8 cellular contexts compared by ENCODE assay signal in genomic region chr22:32880906-32881596, GRCh38.
A peak's percentile ranks its signal among the peaks of the same experiment; 100 is the strongest.
DNase-seq lines count a peak whose midpoint lies in the region; ATAC-seq and TF ChIP-seq lines count a peak whose summit lies in the region.

No MANE protein-coding gene starts in this region.

- POLR2A ChIA-PET in HEK293 (lab: Yijun Ruan, JAX): no interaction called here

- no peak overlapping the region for H3K9ac ChIP-seq in SK-N-MC (ENCODE audit: insufficient read length)

- H3K36me3 ChIP-seq in HEK293 (ENCODE audit: control insufficient read depth in 2 of 2, insufficient read depth in 1 of 2, low read length in 2 of 2) (no peaks in the 10 kb centered on the region), SK-N-MC (ENCODE audit: insufficient read depth, low read length) (no peaks in the 10 kb centered on the region)

- H3K4me3 ChIP-seq in HEK293 (ENCODE audit: low read depth, low read length) (no peak overlapping the region), SK-N-MC (peak overlapping the region; percentile 34), skeletal muscle cell (ENCODE audit: low read depth, low read length) (no peak overlapping the region)

- no peaks in the 10 kb centered on the region for H3K4me1 ChIP-seq in HEK293 (ENCODE audit: control insufficient read depth, insufficient read depth, low read length)

- CTCF ChIA-PET in HEK293 (lab: Yijun Ruan, JAX): interaction anchor here (0.6 to 1.9 kb wide), 5 partner anchors 22 to 354 kb away, joined by 3 to 9 read pairs (median 3); no protein-coding TSS in a partner anchor

- H3K27ac ChIP-seq in HEK293 (ENCODE audit: extremely low read depth, low read depth, low read length): no peak overlapping the region
- no peak overlapping the region for H3K27ac ChIP-seq in SK-N-MC

- no peak for DNase-seq in SK-N-MC (ENCODE audit: low read depth, low spot score)
- peak; percentile 93 for DNase-seq in Right ventricle myocardium inferior (ENCODE audit: missing footprints)
- peak; percentile 53 for DNase-seq in skeletal muscle cell (ENCODE audit: low read depth)

- ATAC-seq in Right ventricle myocardium inferior (peak; percentile 97), GM21526 (IDR thresholded peaks at IDR 0.05; ENCODE audit: low FRiP score, unreplicated experiment) (no peak), GM18909 (IDR thresholded peaks at IDR 0.05; ENCODE audit: poor library complexity, unreplicated experiment) (no peak), HG03095 (IDR thresholded peaks at IDR 0.05; ENCODE audit: unreplicated experiment) (no peak), HG02970 (IDR thresholded peaks at IDR 0.05; ENCODE audit: low FRiP score, unreplicated experiment) (no peak)

- intact Hi-C loops in Right ventricle myocardium inferior (cut with DNase I): no loop called here

- no peak for TF ChIP-seq CTCF in HEK293 (tag by site-specific recombination; IDR thresholded peaks at IDR 0.05)

- H3K9me3 ChIP-seq in HEK293 (ENCODE audit: control insufficient read depth, insufficient read depth, low read depth, low read length) (no peaks in the 10 kb centered on the region), SK-N-MC (ENCODE audit: low read depth, low read length) (no peaks in the 10 kb centered on the region)

TF ChIP-seq in HEK293, 187 proteins besides CTCF, POLR2A, EP300 and RAD21 (continues in another document):
- TF ChIP-seq ATF2 (tag by site-specific recombination; IDR thresholded peaks at IDR 0.05; ENCODE audit: low read depth): no peak
- no peak for TF ChIP-seq ZNF274 (IDR thresholded peaks at IDR 0.05; ENCODE audit: low read length)
- TF ChIP-seq ZNF274 (tag by site-specific recombination; IDR thresholded peaks at IDR 0.05; ENCODE audit: borderline replicate concordance): no peak
- TF ChIP-seq ZNF341 (tag by site-specific recombination; IDR thresholded peaks at IDR 0.05; ENCODE audit: low read depth): peak; percentile 56; the same call in 1 of the 2 replicates
- TF ChIP-seq INSM2 (tag by site-specific recombination; IDR thresholded peaks at IDR 0.05): no peak
- no peak for TF ChIP-seq ZNF830 (tag by site-specific recombination; IDR thresholded peaks at IDR 0.05; ENCODE audit: low read depth)
- no peak for TF ChIP-seq ZNF114 (tag by site-specific recombination; IDR thresholded peaks at IDR 0.05)
- peak; percentile 91 for TF ChIP-seq ZNF398 (tag by site-specific recombination; IDR thresholded peaks at IDR 0.05)
- TF ChIP-seq ZEB2 (tag by site-specific recombination; IDR thresholded peaks at IDR 0.05): peak; percentile 73; the same call in 1 of the 2 replicates
- TF ChIP-seq ZBTB26 (tag by site-specific recombination; optimal IDR thresholded peaks at IDR 0.05): no peak
- TF ChIP-seq ZNF561 (tag by site-specific recombination; IDR thresholded peaks at IDR 0.05; ENCODE audit: borderline replicate concordance): no peak
- TF ChIP-seq GLIS2 (tag by site-specific recombination; IDR thresholded peaks at IDR 0.05): peak; percentile 55
- peak; percentile 70 for TF ChIP-seq SP7 (tag by site-specific recombination; IDR thresholded peaks at IDR 0.05)
- TF ChIP-seq ZFHX2 (tag by site-specific recombination; conservative IDR thresholded peaks at IDR 0.05): peak; percentile 82
- no peak for TF ChIP-seq ZNF266 (tag by site-specific recombination; IDR thresholded peaks at IDR 0.05; ENCODE audit: low read depth)
- TF ChIP-seq TSHZ1 (tag by site-specific recombination; IDR thresholded peaks at IDR 0.05; ENCODE audit: borderline replicate concordance): peak; percentile 80; the same call in 1 of the 2 replicates
- peak; percentile 63 for TF ChIP-seq ZBTB17 (tag by site-specific recombination; IDR thresholded peaks at IDR 0.05)
- TF ChIP-seq FEZF1 (tag by site-specific recombination; IDR thresholded peaks at IDR 0.05): 0 out of 2 replicates have a peak, but pooled peaks have one; percentile 10
- no peak for TF ChIP-seq MEIS1 (CRISPR knock-in tag; IDR thresholded peaks at IDR 0.05; ENCODE audit: borderline replicate concordance)
- 0 out of 2 replicates have a peak, but pooled peaks have one; percentile 34 for TF ChIP-seq ZNF692 (tag by site-specific recombination; IDR thresholded peaks at IDR 0.05)
